15 cellular contexts compared by ENCODE assay signal in genomic region chr19:1116726-1117581, GRCh38.
"Had no signal": no experiment of that assay in that cellular context is flagged by ENCODE, and none has a peak within 500 bp of the region (broad histone marks: within the 10 kb centered on the region; RNA-seq: fewer than 3 reads in every experiment).

No MANE protein-coding gene starts in this region.

- ATAC-seq: activated CD4-positive, alpha-beta T cell treated with anti-CD3 and anti-CD28 coated beads for 36 hours; effector memory CD8-positive, alpha-beta T cell; stimulated activated naive CD8-positive, alpha-beta T cell treated with anti-CD3 and anti-CD28 coated beads, Interleukin-15, amount 100 ng/mL, for 72 hours had no signal

- H3K27ac ChIP-seq: left ventricle myocardium inferior had no signal

- H3K4me3 ChIP-seq: left ventricle myocardium inferior, skin epidermis had no signal

- H3K9me3 ChIP-seq: left ventricle myocardium inferior had no signal

- DNase-seq: activated CD4-positive, alpha-beta T cell treated with anti-CD3 and anti-CD28 coated beads for 36 hours; activated CD4-positive, alpha-beta T cell treated with anti-CD3 and anti-CD28 coated beads, Interleukin-2, amount 50 U/mL, for 48 hours; activated naive CD4-positive, alpha-beta T cell; activated naive CD8-positive, alpha-beta T cell treated with anti-CD3 and anti-CD28 coated beads for 36 hours; amniotic stem cell; dermis blood vessel endothelial cell; effector memory CD8-positive, alpha-beta T cell; foreskin fibroblast; hippocampal formation; left ventricle myocardium inferior; stimulated activated CD4-positive, alpha-beta T cell treated with anti-CD3 and anti-CD28 coated beads, Interleukin-15, amount 100 ng/mL, for 24 hours; stimulated activated CD4-positive, alpha-beta T cell treated with anti-CD3 and anti-CD28 coated beads, Interleukin-4, amount 100 ng/mL, for 1 hour; stimulated activated naive CD8-positive, alpha-beta T cell treated with anti-CD3 and anti-CD28 coated beads, Interleukin-15, amount 100 ng/mL, for 72 hours; T-helper 2 cell had no signal
